In genomic region chr15:67023517-67024321, GRCh38 we compare ENCODE assay signal across 10 cellular contexts. TPM values are rescaled to one million over a fixed set of nuclear protein-coding genes. Genes with fewer than 3 reads are reported as not detected.
DNase-seq lines count a peak whose midpoint lies in the region; ATAC-seq and TF ChIP-seq lines count a peak whose summit lies in the region.
"Had no signal": no experiment of that assay in that cellular context is flagged by ENCODE, and none has a peak within 500 bp of the region (broad histone marks: within the 10 kb centered on the region; RNA-seq: fewer than 3 reads in every experiment).

No MANE protein-coding gene starts in this region.

- H3K9me3 Mint-ChIP-seq in activated CD4-positive, alpha-beta T cell treated with anti-CD3 and anti-CD28 coated beads, Interleukin-2, amount 10 ng/mL, durations not matched to agents 7 days and 5 days, result no peaks in the 10 kb centered on the region
- H3K9me3 Mint-ChIP-seq: naive thymus-derived CD8-positive, alpha-beta T cell had no signal

- H3K9me3 ChIP-seq in HEK293 (ENCODE audit: control insufficient read depth, insufficient read depth, low read depth, low read length) (no peaks in the 10 kb centered on the region), adipocyte (ENCODE audit: control insufficient read depth, low read length) (no peaks in the 10 kb centered on the region), skeletal muscle tissue (ENCODE audit: control insufficient read depth in 3 of 3, low read length in 3 of 3) (no peaks in the 10 kb centered on the region)

- peak overlapping the region; percentile 46 for H3K9ac ChIP-seq in adipocyte (ENCODE audit: low read length)
- no peak overlapping the region for H3K9ac ChIP-seq in skeletal muscle tissue (ENCODE audit: low read depth in 1 of 3, low read length in 3 of 3)

- peaks cover 20% of the 10 kb centered on the region for H3K4me1 ChIP-seq in HEK293 (ENCODE audit: control insufficient read depth, insufficient read depth, low read length)
- peaks cover 42% of the 10 kb centered on the region for H3K4me1 ChIP-seq in adipocyte (ENCODE audit: control insufficient read depth, insufficient read depth, low read length)
- peaks cover 29 to 32% (median 30%) of the 10 kb centered on the region in 3 donors for H3K4me1 ChIP-seq in skeletal muscle tissue (ENCODE audit: control insufficient read depth in 3 of 3, insufficient read depth in 3 of 3, low read length in 3 of 3)

- H3K4me3 Mint-ChIP-seq in activated CD4-positive, alpha-beta T cell treated with anti-CD3 and anti-CD28 coated beads, Interleukin-2, amount 10 ng/mL, durations not matched to agents 7 days and 5 days, result no peak overlapping the region
- H3K4me3 Mint-ChIP-seq: naive thymus-derived CD8-positive, alpha-beta T cell had no signal

- no peaks in the 10 kb centered on the region for H3K36me3 Mint-ChIP-seq in activated CD4-positive, alpha-beta T cell treated with anti-CD3 and anti-CD28 coated beads, Interleukin-2, amount 10 ng/mL, durations not matched to agents 7 days and 5 days (ENCODE audit: low read depth)
- H3K36me3 Mint-ChIP-seq: naive thymus-derived CD8-positive, alpha-beta T cell had no signal

- DNase-seq in adipocyte (ENCODE audit: low read depth) (no peak), T1000 (lab: John Stamatoyannopoulos, UW) (no peak), NCI-H2029 treated with DMSO at 0.1 percent for 48 hours (lab: John Stamatoyannopoulos, UW) (no peak)
- DNase-seq in activated CD4-positive, alpha-beta T cell treated with anti-CD3 and anti-CD28 coated beads, Interleukin-2, amount 10 ng/mL, durations not matched to agents 7 days and 5 days, result no peak
- DNase-seq: naive thymus-derived CD8-positive, alpha-beta T cell; NCI-H1092 treated with DMSO at 0.1 percent for 48 hours had no signal

- no peak for TF ChIP-seq CTCF in HEK293 (tag by site-specific recombination; IDR thresholded peaks at IDR 0.05)

- H3K27ac ChIP-seq in HEK293 (ENCODE audit: extremely low read depth, low read depth, low read length) (peak overlapping the region; percentile 53; the same call in 1 of the 2 replicates), layer of hippocampus (ENCODE audit: low read depth, low read length) (peak overlapping the region; percentile 46), skeletal muscle tissue (ENCODE audit: low read depth, low read length) (peak overlapping the region; percentile 51)

- CTCF ChIA-PET in HEK293 (lab: Yijun Ruan, JAX), result no interaction called here
- CTCF ChIA-PET in activated CD4-positive, alpha-beta T cell treated with anti-CD3 and anti-CD28 coated beads, Interleukin-2, amount 10 ng/mL, durations not matched to agents 7 days and 5 days (lab: Charles Lee), result no interaction called here

- H3K27ac Mint-ChIP-seq in activated CD4-positive, alpha-beta T cell treated with anti-CD3 and anti-CD28 coated beads, Interleukin-2, amount 10 ng/mL, durations not matched to agents 7 days and 5 days, result no peak overlapping the region

- H3K27me3 ChIP-seq in adipocyte (replicated peaks; ENCODE audit: control insufficient read depth, insufficient read depth, low read length) (no peaks in the 10 kb centered on the region), layer of hippocampus (ENCODE audit: control insufficient read depth, insufficient read depth, low read length) (no peaks in the 10 kb centered on the region), skeletal muscle tissue (ENCODE audit: control insufficient read depth in 3 of 3, insufficient read depth in 3 of 3, low read length in 3 of 3) (no peaks in the 10 kb centered on the region)

- POLR2A ChIA-PET in HEK293 (lab: Yijun Ruan, JAX), result interaction anchor here (1.0 kb wide), 1 partner anchor 40 kb away, joined by 3 read pairs; no protein-coding TSS in a partner anchor
- POLR2A ChIA-PET in activated CD4-positive, alpha-beta T cell treated with anti-CD3 and anti-CD28 coated beads, Interleukin-2, amount 10 ng/mL, durations not matched to agents 7 days and 5 days (lab: Charles Lee), result no interaction called here

- H3K36me3 ChIP-seq in HEK293 (ENCODE audit: control insufficient read depth in 2 of 2, insufficient read depth in 1 of 2, low read length in 2 of 2), result no peaks in the 10 kb centered on the region
- no peaks in the 10 kb centered on the region for H3K36me3 ChIP-seq in adipocyte (ENCODE audit: control insufficient read depth, insufficient read depth, low read length, severe bottlenecking)
- no peaks in the 10 kb centered on the region for H3K36me3 ChIP-seq in skeletal muscle tissue (ENCODE audit: control insufficient read depth in 3 of 3, insufficient read depth in 3 of 3, low read length in 3 of 3)

- H3K4me1 Mint-ChIP-seq in activated CD4-positive, alpha-beta T cell treated with anti-CD3 and anti-CD28 coated beads, Interleukin-2, amount 10 ng/mL, durations not matched to agents 7 days and 5 days, result peaks cover 16% of the 10 kb centered on the region

- no peak for ATAC-seq in GM21529 (IDR thresholded peaks at IDR 0.05; ENCODE audit: unreplicated experiment)
- ATAC-seq: naive thymus-derived CD8-positive, alpha-beta T cell had no signal

- peaks cover 2% of the 10 kb centered on the region for H3K27me3 Mint-ChIP-seq in activated CD4-positive, alpha-beta T cell treated with anti-CD3 and anti-CD28 coated beads, Interleukin-2, amount 10 ng/mL, durations not matched to agents 7 days and 5 days

- H3K4me3 ChIP-seq in HEK293 (ENCODE audit: low read depth, low read length), result no peak overlapping the region
- peak overlapping the region; percentile 52 for H3K4me3 ChIP-seq in adipocyte (ENCODE audit: low read length)
- H3K4me3 ChIP-seq in skeletal muscle tissue (ENCODE audit: low read length in 3 of 3), result no peak overlapping the region

TF ChIP-seq in HEK293, 187 proteins besides CTCF, POLR2A, EP300 and RAD21:
- TF ChIP-seq ZNF677 (tag by site-specific recombination; IDR thresholded peaks at IDR 0.05) (no peak), SCRT2 (tag by site-specific recombination; IDR thresholded peaks at IDR 0.05) (peak; percentile 69), ZBTB8A (tag by site-specific recombination; IDR thresholded peaks at IDR 0.05) (peak; percentile 77), ZSCAN16 (tag by site-specific recombination; IDR thresholded peaks at IDR 0.05) (no peak), GLIS2 (tag by site-specific recombination; IDR thresholded peaks at IDR 0.05) (peak; percentile 30; the same call in 1 of the 2 replicates), TSHZ1 (tag by site-specific recombination; IDR thresholded peaks at IDR 0.05; ENCODE audit: borderline replicate concordance) (no peak), ZNF449 (tag by site-specific recombination; IDR thresholded peaks at IDR 0.05) (peak; percentile 97)

RNA-seq across cellular contexts. Expression of gene SMAD3, which starts 41.7 kb away (rescaled TPM):
- 17.2 TPM for total RNA-seq in skeletal muscle tissue
- total RNA-seq in activated CD4-positive, alpha-beta T cell treated with anti-CD3 and anti-CD28 coated beads, Interleukin-2, amount 10 ng/mL, durations not matched to agents 7 days and 5 days, result 10 to 100 TPM; 81.6 to 83.9 TPM
